In genomic region chr12:51128905-51129304, GRCh38 we compare ENCODE assay signal across 21 cellular contexts. TPM values are rescaled to one million over a fixed set of nuclear protein-coding genes. Genes with fewer than 3 reads are reported as not detected.
DNase-seq lines count a peak whose midpoint lies in the region; ATAC-seq and TF ChIP-seq lines count a peak whose summit lies in the region.
"Had no signal": no experiment of that assay in that cellular context is flagged by ENCODE, and none has a peak within 500 bp of the region (broad histone marks: within the 10 kb centered on the region; RNA-seq: fewer than 3 reads in every experiment).

No MANE protein-coding gene starts in this region.

- TF ChIP-seq CTCF in SK-N-SH (IDR thresholded peaks at IDR 0.05), result no peak
- TF ChIP-seq CTCF in lower lobe of right lung (IDR thresholded peaks at IDR 0.05), result no peak

- no peak for TF ChIP-seq RAD21 in SK-N-SH (IDR thresholded peaks at IDR 0.05; ENCODE audit: low read length)

- CTCF ChIA-PET in SK-N-SH (lab: Yijun Ruan, JAX), result interaction anchor here (0.8 to 1.1 kb wide), 2 partner anchors 15 to 19 kb away, joined by 3 read pairs; no protein-coding TSS in a partner anchor

- H3K27ac ChIP-seq in SK-N-SH (ENCODE audit: low read depth in 2 of 2, low read length in 1 of 2) (no peak overlapping the region), lower lobe of right lung (no peak overlapping the region)
- H3K27ac ChIP-seq: gastroesophageal sphincter had no signal

- no peaks in the 10 kb centered on the region for H3K9me2 ChIP-seq in SK-N-SH

- no peak overlapping the region for H3K4me2 ChIP-seq in SK-N-SH

- DNase-seq in SK-N-SH (no peak), amniotic stem cell (lab: John Stamatoyannopoulos, UW) (peak; percentile 10), fibroblast of the conjunctiva (ENCODE audit: low read depth) (peak; percentile 12), cerebellar nuclear complex (lab: John Stamatoyannopoulos, UW) (no peak), COLO668 (lab: John Stamatoyannopoulos, UW; ENCODE audit: unreplicated experiment) (no peak), lower lobe of right lung (no peak)
- DNase-seq: activated B cell treated with CpG ODN at 0.5 μM for 24 hours; activated CD4-positive, alpha-beta T cell treated with anti-CD3 and anti-CD28 coated beads, Interleukin-2, amount 50 U/mL, for 48 hours; activated effector memory CD4-positive, alpha-beta T cell treated with Interleukin-2 at 50 U/mL for 16 hours; activated naive CD8-positive, alpha-beta T cell treated with anti-CD3 and anti-CD28 coated beads, Interleukin-2, amount 10 ng/mL, durations not matched to agents 7 days and 5 days; BE2C; Caco-2; DMS79 treated with DMSO at 0.1 percent for 48 hours; mammary epithelial cell; NCI-H187; NCI-H510A; stimulated activated CD4-positive, alpha-beta T cell treated with anti-CD3 and anti-CD28 coated beads, Interleukin-12 subunit alpha, Interleukin-12 subunit beta, amount 100 ng/mL, for 4 hours had no signal

- H3K9ac ChIP-seq in SK-N-SH, result no peak overlapping the region

- ATAC-seq in SK-N-SH treated with all-trans-retinoic acid at 6 μM for 48 hours (0 out of 3 replicates have a peak, but pooled peaks have one; percentile 20), HG03159 (IDR thresholded peaks at IDR 0.05; ENCODE audit: unreplicated experiment) (no peak), lower lobe of right lung (no peak)
- ATAC-seq: gastroesophageal sphincter had no signal

- intact Hi-C loops in lower lobe of right lung (cut with DNase I), result no loop called here

- TF ChIP-seq EP300 in SK-N-SH (IDR thresholded peaks at IDR 0.05; ENCODE audit: borderline replicate concordance in 1 of 2, low read depth in 1 of 2, low read length in 1 of 2), result no peak

- H3K79me2 ChIP-seq in SK-N-SH (ENCODE audit: insufficient read depth), result peaks cover 21% of the 10 kb centered on the region

- POLR2A ChIA-PET in SK-N-SH (lab: Yijun Ruan, JAX), result no interaction called here

- no peaks in the 10 kb centered on the region for H3K27me3 ChIP-seq in SK-N-SH (ENCODE audit: insufficient read depth)
- H3K27me3 ChIP-seq in lower lobe of right lung (ENCODE audit: low read depth), result no peaks in the 10 kb centered on the region
- H3K27me3 ChIP-seq: BE2C, gastroesophageal sphincter had no signal

- H3K4me1 ChIP-seq in SK-N-SH (ENCODE audit: control insufficient read depth in 1 of 2, insufficient read depth in 2 of 2, low read depth in 1 of 2, low read length in 1 of 2), result peaks cover 0 to 9% of the 10 kb centered on the region in 2 experiments; a peak in 2 of 4 replicates
- no peaks in the 10 kb centered on the region for H3K4me1 ChIP-seq in lower lobe of right lung
- H3K4me1 ChIP-seq: BE2C, Caco-2, gastroesophageal sphincter had no signal

- no peak overlapping the region for H2AFZ ChIP-seq in SK-N-SH (ENCODE audit: low read depth)

- peaks cover 20% of the 10 kb centered on the region for H3F3A ChIP-seq in SK-N-SH (replicated peaks; ENCODE audit: insufficient read depth)

- H3K36me3 ChIP-seq in SK-N-SH (replicated peaks in 1 of 2; ENCODE audit: control insufficient read depth in 1 of 2, insufficient read depth in 2 of 2, low read length in 1 of 2) (peaks cover 2 to 3% of the 10 kb centered on the region in 2 experiments), lower lobe of right lung (peaks cover 14% of the 10 kb centered on the region)

- H3K9me3 ChIP-seq in SK-N-SH, result no peaks in the 10 kb centered on the region
- H3K9me3 ChIP-seq in lower lobe of right lung, result no peaks in the 10 kb centered on the region
- H3K9me3 ChIP-seq: BE2C, Caco-2, gastroesophageal sphincter, HAP-1 had no signal

- WGBS in SK-N-SH (ENCODE audit: low lambda C conversion rate), result 93% methylated on average over 3 of the region's 3 CpGs

- H3K4me3 ChIP-seq in SK-N-SH (ENCODE audit: low read depth in 2 of 2, low read length in 1 of 2), result no peak overlapping the region
- no peak overlapping the region for H3K4me3 ChIP-seq in lower lobe of right lung
- H3K4me3 ChIP-seq: gastroesophageal sphincter, HAP-1 had no signal

- peaks cover 3% of the 10 kb centered on the region for H4K20me1 ChIP-seq in SK-N-SH (ENCODE audit: insufficient read depth)

TF ChIP-seq in SK-N-SH treated with all-trans-retinoic acid at 6 μM for 48 hours, 23 proteins besides CTCF, POLR2A, EP300 and RAD21 (continues in another document):
- TF ChIP-seq ZNF8 (CRISPR knock-in tag; IDR thresholded peaks at IDR 0.05) (no peak), CSDC2 (CRISPR knock-in tag; IDR thresholded peaks at IDR 0.05) (no peak), PATZ1 (CRISPR knock-in tag; IDR thresholded peaks at IDR 0.05; ENCODE audit: borderline replicate concordance) (no peak), TCF4 (CRISPR knock-in tag; IDR thresholded peaks at IDR 0.05; ENCODE audit: borderline replicate concordance) (no peak)

TF ChIP-seq in SK-N-SH, 30 proteins besides CTCF, POLR2A, EP300 and RAD21:
- no peak for TF ChIP-seq NRF1 (IDR thresholded peaks at IDR 0.05; ENCODE audit: low read depth, low read length)
- TF ChIP-seq ELF1 (IDR thresholded peaks at IDR 0.05), result no peak
- TF ChIP-seq USF2 (IDR thresholded peaks at IDR 0.05; ENCODE audit: borderline replicate concordance, low read depth, low read length), result no peak
- TF ChIP-seq TCF12 (IDR thresholded peaks at IDR 0.05), result no peak
- TF ChIP-seq CHD2 (IDR thresholded peaks at IDR 0.05; ENCODE audit: low read length, partially characterized antibody), result no peak
- no peak for TF ChIP-seq SIN3A (IDR thresholded peaks at IDR 0.05; ENCODE audit: borderline replicate concordance, low read depth, low read length)
TF ChIP-seq in SK-N-SH: peak in this region for 0.

RNA-seq across cellular contexts. Expression of gene TFCP2, which starts 44.0 kb away (rescaled TPM):
- polyA plus RNA-seq in SK-N-SH (2012; rRNA removed), result 18.1 and 19.3 TPM in 2 replicates
- polyA plus RNA-seq in SK-N-SH (2012; cell fraction: cytosol; rRNA removed), result 25.3 and 26.3 TPM in 2 replicates
- polyA plus RNA-seq in SK-N-SH (2012; cell fraction: nucleus; rRNA removed), result 11.6 and 16.9 TPM in 2 replicates
- 30.2 TPM for total RNA-seq in lower lobe of right lung

RNA-seq across cellular contexts. Expression of gene CSRNP2, which starts 45.5 kb away (rescaled TPM):
- polyA plus RNA-seq in SK-N-SH (2012; rRNA removed), result 18.7 and 22.7 TPM in 2 replicates
- polyA plus RNA-seq in SK-N-SH (2012; cell fraction: cytosol; rRNA removed), result 18.6 and 19.3 TPM in 2 replicates
- polyA plus RNA-seq in SK-N-SH (2012; cell fraction: nucleus; rRNA removed), result 34.1 and 44.5 TPM in 2 replicates
- 21.2 TPM for total RNA-seq in lower lobe of right lung

Comparison
In these comparisons a context has a peak if more than half of its experiments do, and no peak if none do; other contexts are left out.
1. DNase-seq: peak in amniotic stem cell (single experiment) and fibroblast of the conjunctiva (single experiment); none in SK-N-SH (single experiment), cerebellar nuclear complex (0 of 2), COLO668 (single experiment) and lower lobe of right lung (single experiment).